Comparison of ENCODE assay signal across 20 cellular contexts in the genomic region with DNA sequence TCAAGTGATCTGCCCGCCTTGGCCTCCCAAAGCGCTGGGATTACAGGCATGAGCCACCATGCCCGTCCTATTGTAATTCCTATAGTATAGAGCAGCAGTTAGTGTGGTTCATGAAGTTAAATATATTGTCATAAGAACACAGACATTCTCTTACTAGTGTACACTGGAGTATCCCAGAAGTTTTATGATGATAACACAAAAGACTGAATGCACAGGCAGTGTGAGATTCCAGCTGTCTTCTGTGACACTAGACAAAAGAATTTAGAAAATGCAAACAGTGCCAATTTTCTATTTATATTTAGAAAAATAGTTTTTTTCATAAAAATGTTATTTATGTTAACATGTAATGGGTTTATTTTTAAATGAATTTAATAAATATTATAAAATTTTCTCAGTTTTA. TPM values are rescaled to one million over a fixed set of nuclear protein-coding genes. Genes with fewer than 3 reads are reported as not detected.
DNase-seq lines count a peak whose midpoint lies in the region; ATAC-seq, FAIRE-seq and TF ChIP-seq lines count a peak whose summit lies in the region.
"Had no signal": no experiment of that assay in that cellular context is flagged by ENCODE, and none has a peak within 500 bp of the region (broad histone marks: within the 10 kb centered on the region; RNA-seq: fewer than 3 reads in every experiment).

No MANE protein-coding gene starts in this region.

- peak; percentile 90 for FAIRE-seq in G401.6 (lab: Jason Lieb, UNC)
- peak; percentile 80 for FAIRE-seq in frontal cortex (lab: Jason Lieb, UNC)
- FAIRE-seq: GM12892, H1 had no signal

- no peaks in the 10 kb centered on the region for H3K9me3 ChIP-seq in colonic mucosa
- H3K9me3 ChIP-seq: BE2C had no signal

- ATAC-seq in foreskin keratinocyte: no peak

- TF ChIP-seq CTCF in chondrocyte (IDR thresholded peaks at IDR 0.05) (no peak), colonic mucosa (IDR thresholded peaks at IDR 0.05) (no peak), foreskin keratinocyte (conservative IDR thresholded peaks at IDR 0.05) (no peak)

- no peak overlapping the region for H3K4me3 ChIP-seq in colonic mucosa
- H3K4me3 ChIP-seq: PC-9 had no signal

- peaks cover 9% of the 10 kb centered on the region for H3K36me3 ChIP-seq in colonic mucosa

- H3K27me3 ChIP-seq in colonic mucosa (no peaks in the 10 kb centered on the region), foreskin keratinocyte (no peaks in the 10 kb centered on the region)
- H3K27me3 ChIP-seq: BE2C had no signal

- H3K27me3 Mint-ChIP-seq in chondrocyte (ENCODE audit: low read depth): no peaks in the 10 kb centered on the region
- H3K27me3 Mint-ChIP-seq: CD4-positive, alpha-beta T cell had no signal

- H3K4me1 ChIP-seq in colonic mucosa (no peaks in the 10 kb centered on the region), foreskin keratinocyte (no peaks in the 10 kb centered on the region)
- H3K4me1 ChIP-seq: BE2C had no signal

- no peak overlapping the region for H3K4me3 Mint-ChIP-seq in chondrocyte (ENCODE audit: unreplicated experiment)
- H3K4me3 Mint-ChIP-seq: CD4-positive, alpha-beta T cell had no signal

- DNase-seq in chondrocyte (ENCODE audit: low spot score): no peak
- DNase-seq in frontal cortex (ENCODE audit: low spot score in 2 of 2): no peak
- no peak for DNase-seq in NCI-H146 treated with DMSO at 0.1 percent for 48 hours (lab: John Stamatoyannopoulos, UW; ENCODE audit: unreplicated experiment)
- no peak for DNase-seq in colonic mucosa
- no peak for DNase-seq in NCI-H510A treated with DMSO at 0.1 percent for 48 hours (lab: John Stamatoyannopoulos, UW)
- no peak for DNase-seq in foreskin keratinocyte
- DNase-seq: BE2C; Calu3; CD4-positive, alpha-beta T cell; DMS53; KG1; NCI-H1436; NCI-H2081 treated with DMSO at 0.1 percent for 48 hours; NCI-H524; PC-9 had no signal

- no peaks in the 10 kb centered on the region for H3K9me3 Mint-ChIP-seq in chondrocyte (ENCODE audit: low read depth)
- H3K9me3 Mint-ChIP-seq: CD4-positive, alpha-beta T cell had no signal

- H3K4me1 Mint-ChIP-seq in chondrocyte (ENCODE audit: low read depth): peaks cover 8% of the 10 kb centered on the region

- peaks cover 7% of the 10 kb centered on the region for H3K36me3 Mint-ChIP-seq in chondrocyte (ENCODE audit: low read depth)

- H3K9ac ChIP-seq in colonic mucosa (ENCODE audit: low read depth in 2 of 2, low read length in 2 of 2): no peak overlapping the region

- H3K27ac Mint-ChIP-seq in chondrocyte (ENCODE audit: unreplicated experiment): peak overlapping the region; percentile 17
- H3K27ac Mint-ChIP-seq: CD4-positive, alpha-beta T cell had no signal

- intact Hi-C loops in colonic mucosa (cut with DNase I): no loop called here

- H3K27ac ChIP-seq in colonic mucosa (no peak overlapping the region), foreskin keratinocyte (no peak overlapping the region)
- H3K27ac ChIP-seq: PC-9 had no signal

RNA-seq across cellular contexts. Expression of a gene that starts 39.4 kb away (rescaled TPM):
- total RNA-seq in chondrocyte (54.8 to 64.3 TPM (median 57.7 TPM) in 3 replicates), frontal cortex (96.2 TPM), colonic mucosa (10 to 100 TPM; 37.7 to 46.0 TPM), foreskin keratinocyte (81.4 and 82.2 TPM in 2 replicates)
- polyA plus RNA-seq in foreskin keratinocyte: 130 TPM in 2 replicates

RNA-seq across cellular contexts. Expression of a gene that starts 49.9 kb away (rescaled TPM):
- total RNA-seq in chondrocyte (not detected in 3 replicates), frontal cortex (not detected), colonic mucosa (under 1 TPM; 0.12 to 0.16 TPM), foreskin keratinocyte (not detected in 2 replicates)
- not detected in 2 replicates for polyA plus RNA-seq in foreskin keratinocyte
- total RNA-seq: Calu3; CD4-positive, alpha-beta T cell; G401; H1; M059J; PC-9 had no signal
- polyA plus RNA-seq: H1 had no signal

RNA-seq across cellular contexts. Expression of a gene that starts 54.8 kb away (rescaled TPM):
- total RNA-seq in chondrocyte (14.7 to 24.6 TPM (median 15.3 TPM) in 3 replicates), frontal cortex (4.9 TPM), colonic mucosa (10 to 100 TPM; 12.8 to 22.0 TPM), foreskin keratinocyte (15.0 and 16.6 TPM in 2 replicates)
- 5.1 and 6.8 TPM in 2 replicates for polyA plus RNA-seq in foreskin keratinocyte

RNA-seq across cellular contexts. Expression of a gene that starts 55.3 kb away (rescaled TPM):
- total RNA-seq in chondrocyte (187 to 229 TPM (median 207 TPM) in 3 replicates), frontal cortex (178 TPM), colonic mucosa (100 to 1,000 TPM; 193 to 238 TPM), foreskin keratinocyte (183 and 211 TPM in 2 replicates)
- polyA plus RNA-seq in foreskin keratinocyte: 112 and 144 TPM in 2 replicates
